Comparison of ENCODE assay signal across 9 cellular contexts in genomic region chr5:172939045-172939444, GRCh38. TPM values are rescaled to one million over a fixed set of nuclear protein-coding genes. Genes with fewer than 3 reads are reported as not detected.
A peak's percentile ranks its signal among the peaks of the same experiment; 100 is the strongest.
DNase-seq lines count a peak whose midpoint lies in the region; ATAC-seq and TF ChIP-seq lines count a peak whose summit lies in the region.
"Had no signal": no experiment of that assay in that cellular context is flagged by ENCODE, and none has a peak within 500 bp of the region (broad histone marks: within the 10 kb centered on the region; RNA-seq: fewer than 3 reads in every experiment).

No MANE protein-coding gene starts in this region.

- TF ChIP-seq CTCF in Loucy (conservative IDR thresholded peaks at IDR 0.05; ENCODE audit: low read length) (peak; percentile 35; the same call in 1 of the 2 replicates), astrocyte of the spinal cord (IDR thresholded peaks at IDR 0.05; ENCODE audit: low read depth, low read length) (peak; percentile 54)

- H2BK5ac ChIP-seq in mesendoderm (ENCODE audit: low read length), result no peak overlapping the region

- no peaks in the 10 kb centered on the region for H3K9me2 ChIP-seq in Loucy (replicated peaks; ENCODE audit: low read depth, low read length)

- H3F3A ChIP-seq in Loucy (ENCODE audit: low read depth), result no peaks in the 10 kb centered on the region

- ATAC-seq in GM21360 (IDR thresholded peaks at IDR 0.05; ENCODE audit: unreplicated experiment) (no peak), GM19023 (IDR thresholded peaks at IDR 0.05; ENCODE audit: unreplicated experiment) (no peak)

- no peak overlapping the region for H4K8ac ChIP-seq in mesendoderm (ENCODE audit: low read depth, low read length)

- DNase-seq in GM03348 (ENCODE audit: low spot score) (peak; percentile 36), astrocyte of the spinal cord (ENCODE audit: low read depth, low spot score) (no peak), mesendoderm (peak; percentile 88), AG08396 (ENCODE audit: low spot score) (no peak), activated gamma-delta T cell treated with Interleukin-2 at 50 U/mL for 16 hours (no peak)

- H2BK15ac ChIP-seq in mesendoderm (replicated peaks; ENCODE audit: low read depth), result no peak overlapping the region

- H3K79me1 ChIP-seq in mesendoderm (ENCODE audit: low read length), result no peaks in the 10 kb centered on the region

- H3K36me3 ChIP-seq in Loucy (ENCODE audit: insufficient read depth, low read length), result peaks cover 48% of the 10 kb centered on the region; the same call in 1 of the 2 replicates
- no peaks in the 10 kb centered on the region for H3K36me3 ChIP-seq in mesendoderm (ENCODE audit: control insufficient read depth, insufficient read depth, low read length)

- no peak overlapping the region for H2AFZ ChIP-seq in Loucy (ENCODE audit: low read length)

- no peak overlapping the region for H4K5ac ChIP-seq in mesendoderm (ENCODE audit: low read length)

- H3K18ac ChIP-seq in mesendoderm (ENCODE audit: low read length), result no peak overlapping the region

- H3K56ac ChIP-seq in mesendoderm (ENCODE audit: low read length), result no peak overlapping the region

- H3K79me2 ChIP-seq in Loucy (ENCODE audit: insufficient read depth, low read length) (no peaks in the 10 kb centered on the region), mesendoderm (ENCODE audit: control insufficient read depth, insufficient read depth, low read length) (no peaks in the 10 kb centered on the region)

- H3K27ac ChIP-seq in mesendoderm (ENCODE audit: low read depth, low read length), result no peak overlapping the region
- H3K27ac ChIP-seq: skin epidermis had no signal

- H3K4me1 ChIP-seq in Loucy (ENCODE audit: insufficient read depth, low read length, poor library complexity, severe bottlenecking) (no peaks in the 10 kb centered on the region), mesendoderm (ENCODE audit: control insufficient read depth, low read depth, low read length) (peaks cover 16% of the 10 kb centered on the region)

- no peak overlapping the region for H2AK5ac ChIP-seq in mesendoderm (ENCODE audit: low read length)

- no peak overlapping the region for H2BK120ac ChIP-seq in mesendoderm (ENCODE audit: low read depth, low read length)

- H3K23ac ChIP-seq in mesendoderm (ENCODE audit: low read length), result no peak overlapping the region

- no peak overlapping the region for H3K9ac ChIP-seq in Loucy (ENCODE audit: low read depth, low read length, poor library complexity, severe bottlenecking)
- no peak overlapping the region for H3K9ac ChIP-seq in mesendoderm (ENCODE audit: low read length)

- no peaks in the 10 kb centered on the region for H3K9me3 ChIP-seq in Loucy (ENCODE audit: insufficient read depth, low read depth, low read length)

- H3K4me3 ChIP-seq in Loucy (ENCODE audit: low read length, poor library complexity, severe bottlenecking) (no peak overlapping the region), astrocyte of the spinal cord (ENCODE audit: low read depth, low read length) (no peak overlapping the region), mesendoderm (ENCODE audit: low read length) (no peak overlapping the region)
- H3K4me3 ChIP-seq: skin epidermis had no signal

- H3K4ac ChIP-seq in mesendoderm (ENCODE audit: low read depth, low read length), result no peak overlapping the region

- no peaks in the 10 kb centered on the region for H4K20me1 ChIP-seq in Loucy (ENCODE audit: insufficient read depth, low read length, poor library complexity, severe bottlenecking)

- no CpG with 5 or more reads among the region's 10 CpGs for WGBS in mesendoderm (ENCODE audit: extremely low coverage, insufficient coverage, low lambda C conversion rate)

- H3K4me2 ChIP-seq in Loucy (ENCODE audit: low read depth, low read length, poor library complexity, severe bottlenecking), result no peak overlapping the region
- no peak overlapping the region for H3K4me2 ChIP-seq in mesendoderm (ENCODE audit: low read length)

- in situ Hi-C loops in astrocyte of the spinal cord (cut with HindIII; ENCODE audit: low sequenced_read_pairs), result no loop called here

- no peaks in the 10 kb centered on the region for H3K27me3 ChIP-seq in Loucy (ENCODE audit: insufficient read depth, low read length, poor library complexity, severe bottlenecking)
- no peaks in the 10 kb centered on the region for H3K27me3 ChIP-seq in mesendoderm (ENCODE audit: insufficient read depth, low read length, poor library complexity)

RNA-seq across cellular contexts. Expression of gene RPL26L1, which starts 20.2 kb away (rescaled TPM):
- polyA plus RNA-seq in mesendoderm (2013, experiment 1 of 2), result 99.4 TPM
- polyA plus RNA-seq in mesendoderm (2013, experiment 2 of 2), result 101 TPM

RNA-seq across cellular contexts. Expression of gene ATP6V0E1, which starts 44.5 kb away (rescaled TPM):
- polyA plus RNA-seq in mesendoderm (2013, experiment 1 of 2), result 158 TPM
- 151 TPM for polyA plus RNA-seq in mesendoderm (2013, experiment 2 of 2)

Comparison
In these comparisons a context has a peak if more than half of its experiments do, and no peak if none do; other contexts are left out.
1. DNase-seq: peak in GM03348 (single experiment) and mesendoderm (single experiment); none in astrocyte of the spinal cord (single experiment), AG08396 (single experiment) and activated gamma-delta T cell treated with Interleukin-2 at 50 U/mL for 16 hours (single experiment).